In the genomic region with DNA sequence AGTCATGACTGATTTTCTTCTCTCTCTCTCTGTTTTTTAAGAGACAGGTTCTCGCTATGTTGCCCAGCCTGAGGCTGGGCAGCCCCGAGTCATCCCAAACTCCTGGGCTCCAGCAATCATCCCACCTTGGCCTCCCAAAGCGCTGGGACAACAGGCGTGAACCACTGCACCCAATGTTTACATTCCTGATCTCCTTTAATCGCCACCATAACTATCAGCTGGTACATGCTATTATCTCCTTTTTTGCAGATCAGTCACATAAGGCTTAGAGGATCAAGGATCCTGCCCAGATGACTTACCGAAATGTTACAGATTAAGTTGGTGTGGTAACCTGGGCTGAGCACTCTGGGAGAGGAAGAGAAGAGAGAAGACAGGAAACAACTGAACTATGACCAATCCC, we compare ENCODE assay signal across 11 cellular contexts. TPM values are rescaled to one million over a fixed set of nuclear protein-coding genes. Genes with fewer than 3 reads are reported as not detected.
A peak's percentile ranks its signal among the peaks of the same experiment; 100 is the strongest.
DNase-seq lines count a peak whose midpoint lies in the region; ATAC-seq and TF ChIP-seq lines count a peak whose summit lies in the region.
"Had no signal": no experiment of that assay in that cellular context is flagged by ENCODE, and none has a peak within 500 bp of the region (broad histone marks: within the 10 kb centered on the region; RNA-seq: fewer than 3 reads in every experiment).

No MANE protein-coding gene starts in this region.

- H2AFZ ChIP-seq in PC-3 (ENCODE audit: low read length) = no peak overlapping the region

- H3K36me3 Mint-ChIP-seq in activated naive CD4-positive, alpha-beta T cell treated with anti-CD3 and anti-CD28 coated beads for 36 hours (ENCODE audit: low read depth) = peaks cover 1% of the 10 kb centered on the region
- peaks cover 6 to 17% of the 10 kb centered on the region in 2 donors for H3K36me3 Mint-ChIP-seq in activated naive CD4-positive, alpha-beta T cell treated with anti-CD3 and anti-CD28 coated beads, Interleukin-2, amount 50 U/mL, for 72 hours
- peaks cover 28% of the 10 kb centered on the region for H3K36me3 Mint-ChIP-seq in endodermal cell (ENCODE audit: low read depth)
- H3K36me3 Mint-ChIP-seq in stimulated activated effector memory CD8-positive, alpha-beta T cell treated with anti-CD3 and anti-CD28 coated beads, Interleukin-12 subunit alpha, Interleukin-12 subunit beta, amount 100 ng/mL, for 72 hours = no peaks in the 10 kb centered on the region

- peaks cover 10% of the 10 kb centered on the region for H3K4me1 Mint-ChIP-seq in activated naive CD4-positive, alpha-beta T cell treated with anti-CD3 and anti-CD28 coated beads for 36 hours (ENCODE audit: low read depth)
- peaks cover 38% of the 10 kb centered on the region for H3K4me1 Mint-ChIP-seq in endodermal cell
- H3K4me1 Mint-ChIP-seq in stimulated activated effector memory CD8-positive, alpha-beta T cell treated with anti-CD3 and anti-CD28 coated beads, Interleukin-12 subunit alpha, Interleukin-12 subunit beta, amount 100 ng/mL, for 72 hours = peaks cover 32% of the 10 kb centered on the region

- POLR2A ChIA-PET in PC-3 (lab: Charles Lee; ENCODE audit: unreplicated experiment) = interaction anchor here (0.6 kb wide), 1 partner anchor 61 kb away, joined by 5 read pairs; no protein-coding TSS in a partner anchor

- H3K27ac ChIP-seq in PC-3 (ENCODE audit: low read length) = no peak overlapping the region
- no peak overlapping the region for H3K27ac ChIP-seq in endodermal cell (ENCODE audit: low read depth, low read length)
- H3K27ac ChIP-seq in effector memory CD4-positive, alpha-beta T cell (ENCODE audit: insufficient read depth, low read length, poor library complexity, severe bottlenecking) = no peak overlapping the region
- H3K27ac ChIP-seq in WERI-Rb-1 = no peak overlapping the region

- no peak overlapping the region for H3K27ac Mint-ChIP-seq in activated naive CD4-positive, alpha-beta T cell treated with anti-CD3 and anti-CD28 coated beads for 36 hours
- no peak overlapping the region for H3K27ac Mint-ChIP-seq in activated naive CD4-positive, alpha-beta T cell treated with anti-CD3 and anti-CD28 coated beads, Interleukin-2, amount 50 U/mL, for 72 hours
- H3K27ac Mint-ChIP-seq in endodermal cell = no peak overlapping the region
- peak overlapping the region; percentile 80 for H3K27ac Mint-ChIP-seq in stimulated activated effector memory CD8-positive, alpha-beta T cell treated with anti-CD3 and anti-CD28 coated beads, Interleukin-12 subunit alpha, Interleukin-12 subunit beta, amount 100 ng/mL, for 72 hours

- H3F3A ChIP-seq in PC-3 (ENCODE audit: low read length, unreplicated experiment) = no peaks in the 10 kb centered on the region

- intact Hi-C loops in activated naive CD4-positive, alpha-beta T cell treated with anti-CD3 and anti-CD28 coated beads for 36 hours (cut with micrococcal nuclease) = loop anchor here (10.0 kb wide), 1 partner anchor 1574 kb away; no protein-coding TSS in a partner anchor
- intact Hi-C loops in PC-3 (cut with micrococcal nuclease) = loop anchor here (10.0 kb wide), 1 partner anchor 1574 kb away; no protein-coding TSS in a partner anchor

- H3K79me2 ChIP-seq in PC-3 (ENCODE audit: low read length) = peaks cover 32% of the 10 kb centered on the region

- CTCF ChIA-PET in activated naive CD4-positive, alpha-beta T cell treated with anti-CD3 and anti-CD28 coated beads for 36 hours (lab: Charles Lee) = no interaction called here
- CTCF ChIA-PET in PC-3 (lab: Charles Lee) = no interaction called here

- no peak for ATAC-seq in activated naive CD4-positive, alpha-beta T cell treated with anti-CD3 and anti-CD28 coated beads, Interleukin-2, amount 50 U/mL, for 72 hours
- ATAC-seq in PC-3 = no peak
- no peak for ATAC-seq in stimulated activated effector memory CD8-positive, alpha-beta T cell treated with anti-CD3 and anti-CD28 coated beads, Interleukin-12 subunit alpha, Interleukin-12 subunit beta, amount 100 ng/mL, for 72 hours
- ATAC-seq in HG03280 (IDR thresholded peaks at IDR 0.05; ENCODE audit: unreplicated experiment) = no peak

- no peaks in the 10 kb centered on the region for H4K20me1 ChIP-seq in PC-3 (ENCODE audit: low read length)

- no peaks in the 10 kb centered on the region for H3K27me3 ChIP-seq in PC-3 (ENCODE audit: low read length)
- no peaks in the 10 kb centered on the region for H3K27me3 ChIP-seq in endodermal cell (ENCODE audit: control insufficient read depth, insufficient read depth, low read length, poor library complexity, severe bottlenecking)
- H3K27me3 ChIP-seq in effector memory CD4-positive, alpha-beta T cell (replicated peaks; ENCODE audit: control insufficient read depth, insufficient read depth, low read length, poor library complexity, severe bottlenecking) = no peaks in the 10 kb centered on the region
- peaks cover 62% of the 10 kb centered on the region for H3K27me3 ChIP-seq in WERI-Rb-1 (ENCODE audit: insufficient read depth, low read depth, severe bottlenecking)

- peaks cover 16% of the 10 kb centered on the region for H3K4me1 ChIP-seq in PC-3 (ENCODE audit: insufficient read depth, low read length)
- H3K4me1 ChIP-seq in endodermal cell (ENCODE audit: control insufficient read depth, insufficient read depth, low read length) = no peaks in the 10 kb centered on the region
- peaks cover 12% of the 10 kb centered on the region for H3K4me1 ChIP-seq in effector memory CD4-positive, alpha-beta T cell (ENCODE audit: control insufficient read depth, insufficient read depth, low read length, poor library complexity, severe bottlenecking)

- WGBS in endodermal cell (ENCODE audit: insufficient coverage in 1 of 2, insufficient read length in 1 of 2), 2 experiments = 62 to 85% methylated on average over 2 to 6 of the region's 6 CpGs

- no peaks in the 10 kb centered on the region for H3K9me2 ChIP-seq in PC-3 (replicated peaks; ENCODE audit: low read length)

- peak overlapping the region; percentile 20 for H3K4me3 Mint-ChIP-seq in activated naive CD4-positive, alpha-beta T cell treated with anti-CD3 and anti-CD28 coated beads for 36 hours
- H3K4me3 Mint-ChIP-seq in endodermal cell = peak overlapping the region; percentile 78
- H3K4me3 Mint-ChIP-seq in stimulated activated effector memory CD8-positive, alpha-beta T cell treated with anti-CD3 and anti-CD28 coated beads, Interleukin-12 subunit alpha, Interleukin-12 subunit beta, amount 100 ng/mL, for 72 hours = peak overlapping the region; percentile 77

- no peaks in the 10 kb centered on the region for H3K9me3 ChIP-seq in PC-3 (ENCODE audit: low read length)
- peaks cover 44% of the 10 kb centered on the region for H3K9me3 ChIP-seq in endodermal cell (ENCODE audit: control insufficient read depth, low read length)
- H3K9me3 ChIP-seq in effector memory CD4-positive, alpha-beta T cell (ENCODE audit: control insufficient read depth, low read length) = no peaks in the 10 kb centered on the region
- peaks cover 3% of the 10 kb centered on the region for H3K9me3 ChIP-seq in WERI-Rb-1 (ENCODE audit: severe bottlenecking)

- TF ChIP-seq CTCF in PC-3 (conservative IDR thresholded peaks at IDR 0.05; ENCODE audit: low read depth, low read length) (no peak), endodermal cell (conservative IDR thresholded peaks at IDR 0.05) (no peak), WERI-Rb-1 (IDR thresholded peaks at IDR 0.05; ENCODE audit: low read depth, low read length) (no peak)

- BruUV-seq in PC-3 (replicated peaks; lab: Mats Ljungman, UMichigan) = no TSS peak

- no peaks in the 10 kb centered on the region for H3K9me3 Mint-ChIP-seq in activated naive CD4-positive, alpha-beta T cell treated with anti-CD3 and anti-CD28 coated beads for 36 hours
- no peaks in the 10 kb centered on the region for H3K9me3 Mint-ChIP-seq in activated naive CD4-positive, alpha-beta T cell treated with anti-CD3 and anti-CD28 coated beads, Interleukin-2, amount 50 U/mL, for 72 hours
- H3K9me3 Mint-ChIP-seq in endodermal cell = peaks cover 23% of the 10 kb centered on the region
- no peaks in the 10 kb centered on the region for H3K9me3 Mint-ChIP-seq in stimulated activated effector memory CD8-positive, alpha-beta T cell treated with anti-CD3 and anti-CD28 coated beads, Interleukin-12 subunit alpha, Interleukin-12 subunit beta, amount 100 ng/mL, for 72 hours

- H3K27me3 Mint-ChIP-seq in activated naive CD4-positive, alpha-beta T cell treated with anti-CD3 and anti-CD28 coated beads for 36 hours (ENCODE audit: low read depth) = peaks cover 34% of the 10 kb centered on the region
- peaks cover 2% of the 10 kb centered on the region for H3K27me3 Mint-ChIP-seq in endodermal cell (ENCODE audit: insufficient read depth)

- no peaks in the 10 kb centered on the region; the same call in 1 of the 2 replicates for H3K36me3 ChIP-seq in PC-3 (ENCODE audit: low read depth, low read length)
- H3K36me3 ChIP-seq in endodermal cell (ENCODE audit: control insufficient read depth, insufficient read depth, low read length) = peaks cover 27% of the 10 kb centered on the region
- H3K36me3 ChIP-seq in effector memory CD4-positive, alpha-beta T cell (ENCODE audit: control insufficient read depth, insufficient read depth, low read length) = no peaks in the 10 kb centered on the region
- H3K36me3 ChIP-seq in WERI-Rb-1 = no peaks in the 10 kb centered on the region

- H3K4me2 ChIP-seq in PC-3 (ENCODE audit: low read length) = peak overlapping the region; percentile 96

- H3K4me3 ChIP-seq in PC-3 (ENCODE audit: low read length) = peak overlapping the region; percentile 90; the same call in 1 of the 2 replicates
- H3K4me3 ChIP-seq in endodermal cell (ENCODE audit: low read length) = peak overlapping the region; percentile 93
- H3K4me3 ChIP-seq in effector memory CD4-positive, alpha-beta T cell (ENCODE audit: insufficient read depth, low read depth, low read length, poor library complexity, severe bottlenecking) = no peak overlapping the region
- no peak overlapping the region for H3K4me3 ChIP-seq in WERI-Rb-1 (ENCODE audit: low read depth, low read length)

- no peak for DNase-seq in activated naive CD4-positive, alpha-beta T cell treated with anti-CD3 and anti-CD28 coated beads for 36 hours
- DNase-seq in activated naive CD4-positive, alpha-beta T cell treated with anti-CD3 and anti-CD28 coated beads, Interleukin-2, amount 50 U/mL, for 72 hours (ENCODE audit: low spot score in 2 of 2) = no peak
- DNase-seq in PC-3 = no peak
- peak; percentile 70 for DNase-seq in endodermal cell
- no peak for DNase-seq in stimulated activated effector memory CD8-positive, alpha-beta T cell treated with anti-CD3 and anti-CD28 coated beads, Interleukin-12 subunit alpha, Interleukin-12 subunit beta, amount 100 ng/mL, for 72 hours (ENCODE audit: low spot score in 2 of 2)
- no peak for DNase-seq in effector memory CD4-positive, alpha-beta T cell
- DNase-seq in WERI-Rb-1 = no peak
- DNase-seq: HCEC 1CT, NCI-H1105 treated with DMSO at 0.1 percent for 48 hours, T-helper 9 cell had no signal

- H3K9ac ChIP-seq in PC-3 (ENCODE audit: low read length) = no peak overlapping the region
- no peak overlapping the region for H3K9ac ChIP-seq in endodermal cell (ENCODE audit: extremely low read depth, low read length, poor library complexity, severe bottlenecking)

RNA-seq across cellular contexts. Expression of gene USP46, which starts 1.5 kb away (rescaled TPM):
- total RNA-seq in activated naive CD4-positive, alpha-beta T cell treated with anti-CD3 and anti-CD28 coated beads for 36 hours = 1 to 10 TPM; 1.7 to 1.9 TPM
- 1 to 10 TPM; 1.0 to 4.4 TPM for total RNA-seq in activated naive CD4-positive, alpha-beta T cell treated with anti-CD3 and anti-CD28 coated beads, Interleukin-2, amount 50 U/mL, for 72 hours
- total RNA-seq in PC-3 (2014; rRNA removed) (9.2 and 9.4 TPM in 2 replicates), endodermal cell (10 to 100 TPM; 42.0 to 42.9 TPM)
- polyA plus RNA-seq in endodermal cell (2013, experiment 1 of 2) = 30.4 TPM
- polyA plus RNA-seq in endodermal cell (2013, experiment 2 of 2) = 28.4 TPM

Comparison
In these comparisons a context has a peak if more than half of its experiments do, and no peak if none do; other contexts are left out.
1. H3K4me3 Mint-ChIP-seq: peak in every context shown above with its lines; median percentile 78 in endodermal cell; 77 in stimulated activated effector memory CD8-positive, alpha-beta T cell treated with anti-CD3 and anti-CD28 coated beads, Interleukin-12 subunit alpha, Interleukin-12 subunit beta, amount 100 ng/mL, for 72 hours; 20 in activated naive CD4-positive, alpha-beta T cell treated with anti-CD3 and anti-CD28 coated beads for 36 hours.
2. H3K4me3 ChIP-seq: peak in PC-3 (single experiment) and endodermal cell (single experiment); none in effector memory CD4-positive, alpha-beta T cell (single experiment) and WERI-Rb-1 (single experiment).